In the genomic region with DNA sequence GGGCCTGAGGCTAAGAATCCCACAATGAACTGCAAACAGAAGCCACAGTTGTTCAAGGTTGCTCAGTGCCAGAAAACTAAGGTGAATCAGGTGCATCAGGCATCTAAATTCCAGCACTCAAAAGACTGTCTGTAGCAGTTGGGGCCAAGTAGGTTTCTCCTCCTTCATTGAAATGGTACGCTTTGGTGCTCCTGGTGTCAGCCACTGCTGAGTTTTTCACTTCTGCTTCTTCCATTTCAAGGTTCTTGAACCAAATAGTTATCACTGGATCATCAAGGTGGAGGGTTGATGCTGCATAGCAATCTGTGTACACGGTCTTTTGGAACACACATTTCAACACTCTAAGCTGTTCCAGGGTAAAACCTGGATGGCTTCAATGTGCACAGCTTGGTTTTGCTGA, we compare ENCODE assay signal across 16 cellular contexts.
DNase-seq lines count a peak whose midpoint lies in the region; ATAC-seq and TF ChIP-seq lines count a peak whose summit lies in the region.
"Had no signal": no experiment of that assay in that cellular context is flagged by ENCODE, and none has a peak within 500 bp of the region (broad histone marks: within the 10 kb centered on the region; RNA-seq: fewer than 3 reads in every experiment).

No MANE protein-coding gene starts in this region.

- peaks cover 82% of the 10 kb centered on the region for H3K4me1 Mint-ChIP-seq in activated B cell treated with CpG ODN at 0.5 μM for 24 hours
- H3K4me1 Mint-ChIP-seq in activated CD4-positive, alpha-beta T cell treated with anti-CD3 and anti-CD28 coated beads, Interleukin-2, amount 10 ng/mL, durations not matched to agents 7 days and 5 days = no peaks in the 10 kb centered on the region
- H3K4me1 Mint-ChIP-seq: nephron progenitor cell had no signal

- peaks cover 77% of the 10 kb centered on the region for H3K36me3 Mint-ChIP-seq in activated B cell treated with CpG ODN at 0.5 μM for 24 hours (ENCODE audit: low read depth)
- no peaks in the 10 kb centered on the region for H3K36me3 Mint-ChIP-seq in activated CD4-positive, alpha-beta T cell treated with anti-CD3 and anti-CD28 coated beads, Interleukin-2, amount 10 ng/mL, durations not matched to agents 7 days and 5 days (ENCODE audit: low read depth)
- H3K36me3 Mint-ChIP-seq: activated naive CD4-positive, alpha-beta T cell treated with anti-CD3 and anti-CD28 coated beads, Interleukin-2, amount 50 U/mL, for 24 hours had no signal

- POLR2A ChIA-PET in activated B cell treated with CpG ODN at 0.5 μM for 24 hours (lab: Charles Lee) = interaction anchor here (1.0 to 2.7 kb wide), 6 partner anchors 17 to 98 kb away, joined by 3 to 12 read pairs (median 6); no protein-coding TSS in a partner anchor
- POLR2A ChIA-PET in activated CD4-positive, alpha-beta T cell treated with anti-CD3 and anti-CD28 coated beads, Interleukin-2, amount 10 ng/mL, durations not matched to agents 7 days and 5 days (lab: Charles Lee) = no interaction called here

- CTCF ChIA-PET in activated B cell treated with CpG ODN at 0.5 μM for 24 hours (lab: Charles Lee) = interaction anchor here (1.0 to 1.8 kb wide), 6 partner anchors 10 to 105 kb away, joined by 3 to 5 read pairs (median 3); no protein-coding TSS in a partner anchor
- CTCF ChIA-PET in activated CD4-positive, alpha-beta T cell treated with anti-CD3 and anti-CD28 coated beads, Interleukin-2, amount 10 ng/mL, durations not matched to agents 7 days and 5 days (lab: Charles Lee) = no interaction called here

- H3K27me3 Mint-ChIP-seq in activated B cell treated with CpG ODN at 0.5 μM for 24 hours = no peaks in the 10 kb centered on the region
- H3K27me3 Mint-ChIP-seq in activated CD4-positive, alpha-beta T cell treated with anti-CD3 and anti-CD28 coated beads, Interleukin-2, amount 10 ng/mL, durations not matched to agents 7 days and 5 days = no peaks in the 10 kb centered on the region
- H3K27me3 Mint-ChIP-seq: activated naive CD4-positive, alpha-beta T cell treated with anti-CD3 and anti-CD28 coated beads, Interleukin-2, amount 50 U/mL, for 24 hours had no signal

- peak overlapping the region; percentile 54 for H3K4me3 Mint-ChIP-seq in activated B cell treated with CpG ODN at 0.5 μM for 24 hours
- no peak overlapping the region for H3K4me3 Mint-ChIP-seq in activated CD4-positive, alpha-beta T cell treated with anti-CD3 and anti-CD28 coated beads, Interleukin-2, amount 10 ng/mL, durations not matched to agents 7 days and 5 days
- H3K4me3 Mint-ChIP-seq: activated naive CD4-positive, alpha-beta T cell treated with anti-CD3 and anti-CD28 coated beads, Interleukin-2, amount 50 U/mL, for 24 hours; nephron progenitor cell had no signal

- DNase-seq in activated B cell treated with CpG ODN at 0.5 μM for 24 hours (no peak), MV-4-11 (lab: John Stamatoyannopoulos, UW) (no peak), NAMALWA (ENCODE audit: low spot score) (no peak)
- DNase-seq in activated CD4-positive, alpha-beta T cell treated with anti-CD3 and anti-CD28 coated beads, Interleukin-2, amount 10 ng/mL, durations not matched to agents 7 days and 5 days = no peak
- DNase-seq: heart left ventricle, NCI-H1048, NCI-H69, nephron progenitor cell had no signal

- intact Hi-C loops in activated B cell treated with CpG ODN at 0.5 μM for 24 hours (cut with micrococcal nuclease) = loop anchor here (1.0 kb wide), 4 partner anchors 9 to 18 kb away; no protein-coding TSS in a partner anchor

- H3K27ac Mint-ChIP-seq in activated B cell treated with CpG ODN at 0.5 μM for 24 hours = peak overlapping the region; percentile 80
- H3K27ac Mint-ChIP-seq in activated CD4-positive, alpha-beta T cell treated with anti-CD3 and anti-CD28 coated beads, Interleukin-2, amount 10 ng/mL, durations not matched to agents 7 days and 5 days = no peak overlapping the region
- H3K27ac Mint-ChIP-seq: activated naive CD4-positive, alpha-beta T cell treated with anti-CD3 and anti-CD28 coated beads, Interleukin-2, amount 50 U/mL, for 24 hours; nephron progenitor cell had no signal

- H3K9me3 Mint-ChIP-seq in activated B cell treated with CpG ODN at 0.5 μM for 24 hours = peaks cover 19% of the 10 kb centered on the region
- H3K9me3 Mint-ChIP-seq in activated CD4-positive, alpha-beta T cell treated with anti-CD3 and anti-CD28 coated beads, Interleukin-2, amount 10 ng/mL, durations not matched to agents 7 days and 5 days = no peaks in the 10 kb centered on the region
- H3K9me3 Mint-ChIP-seq: activated naive CD4-positive, alpha-beta T cell treated with anti-CD3 and anti-CD28 coated beads, Interleukin-2, amount 50 U/mL, for 24 hours; nephron progenitor cell had no signal

- TF ChIP-seq CTCF in activated B cell treated with CpG ODN at 0.5 μM for 24 hours (IDR thresholded peaks at IDR 0.05) = no peak

- ATAC-seq in GM18873 (IDR thresholded peaks at IDR 0.05; ENCODE audit: low FRiP score, unreplicated experiment) (peak; percentile 54), GM21529 (IDR thresholded peaks at IDR 0.05; ENCODE audit: unreplicated experiment) (peak; percentile 79), HG03060 (IDR thresholded peaks at IDR 0.05; ENCODE audit: low read depth, unreplicated experiment) (peak; percentile 54), activated B cell treated with CpG ODN at 0.5 μM for 24 hours (ENCODE audit: low read depth) (peak; percentile 91), HG03097 (IDR thresholded peaks at IDR 0.05; ENCODE audit: low FRiP score, unreplicated experiment) (no peak)
- ATAC-seq: heart left ventricle, left lobe of liver, Right ventricle myocardium inferior, sciatic nerve had no signal
